In genomic region chr5:5666389-5666788, GRCh38 we compare ENCODE assay signal across 25 cellular contexts.
"Had no signal": no experiment of that assay in that cellular context is flagged by ENCODE, and none has a peak within 500 bp of the region (broad histone marks: within the 10 kb centered on the region; RNA-seq: fewer than 3 reads in every experiment).

No MANE protein-coding gene starts in this region.

- H3K9me3 ChIP-seq: colonic mucosa, gastroesophageal sphincter, heart right ventricle, left lung, right atrium auricular region, thoracic aorta, transverse colon, upper lobe of right lung, uterus had no signal

- H3K27ac ChIP-seq: colonic mucosa, epithelial cell of prostate, foreskin keratinocyte, gastroesophageal sphincter, heart right ventricle, left lung, neural progenitor cell, parathyroid adenoma, right atrium auricular region, thoracic aorta, transverse colon, upper lobe of right lung, uterus had no signal

- ATAC-seq: foreskin keratinocyte; gastroesophageal sphincter; left lung; naive thymus-derived CD4-positive, alpha-beta T cell; stimulated activated memory B cell treated with anti-CD40 and anti-IgM and Interleukin-4, amounts not matched to agents 10 μg/mL and 1 μg/mL and 100 μg/mL, for 72 hours; stimulated activated naive CD8-positive, alpha-beta T cell treated with anti-CD3 and anti-CD28 coated beads, Interleukin-15, Interleukin-2, amounts not matched to agents 100 U/mL and 50 U/mL, for 24 hours; upper lobe of right lung had no signal

- H3K4me1 ChIP-seq: colonic mucosa, foreskin keratinocyte, heart right ventricle, left lung, neural progenitor cell, parathyroid adenoma, right atrium auricular region, transverse colon, upper lobe of right lung, uterus had no signal

- H3K4me3 ChIP-seq: colonic mucosa, gastroesophageal sphincter, heart right ventricle, left lung, neural progenitor cell, right atrium auricular region, smooth muscle cell, thoracic aorta, transverse colon, upper lobe of right lung, uterus had no signal

- DNase-seq: colonic mucosa; effector CD8-positive, alpha-beta T cell; endodermal cell; foreskin keratinocyte; heart right ventricle; hippocampal formation; left cardiac atrium; left lung; midbrain; naive thymus-derived CD4-positive, alpha-beta T cell; stimulated activated CD4-positive, alpha-beta T cell treated with anti-CD3 and anti-CD28 coated beads, Interleukin-2, amount 100 ng/mL, for 24 hours; stimulated activated CD4-positive, alpha-beta T cell treated with anti-CD3 and anti-CD28 coated beads, Interleukin-4, amount 100 ng/mL, for 4 hours; stimulated activated naive CD8-positive, alpha-beta T cell treated with anti-CD3 and anti-CD28 coated beads, Interleukin-15, Interleukin-2, amounts not matched to agents 100 U/mL and 50 U/mL, for 24 hours; substantia nigra; transverse colon; upper lobe of right lung; uterus had no signal

- H3K27me3 ChIP-seq: colonic mucosa, foreskin keratinocyte, gastroesophageal sphincter, heart right ventricle, left lung, neural progenitor cell, right atrium auricular region, transverse colon, upper lobe of right lung, uterus had no signal

- H3K36me3 ChIP-seq: colonic mucosa, gastroesophageal sphincter, heart right ventricle, left lung, neural progenitor cell, right atrium auricular region, thoracic aorta, transverse colon, upper lobe of right lung, uterus had no signal
